Comparison of ENCODE assay signal across 1 cellular context in genomic region chr1:19376428-19377372, GRCh38.
TF ChIP-seq lines count a peak whose summit lies in the region.

No MANE protein-coding gene starts in this region.

TF ChIP-seq in GM12878, 131 proteins besides CTCF, POLR2A, EP300 and RAD21 (continued from another document):
- TF ChIP-seq, protein P1, sequence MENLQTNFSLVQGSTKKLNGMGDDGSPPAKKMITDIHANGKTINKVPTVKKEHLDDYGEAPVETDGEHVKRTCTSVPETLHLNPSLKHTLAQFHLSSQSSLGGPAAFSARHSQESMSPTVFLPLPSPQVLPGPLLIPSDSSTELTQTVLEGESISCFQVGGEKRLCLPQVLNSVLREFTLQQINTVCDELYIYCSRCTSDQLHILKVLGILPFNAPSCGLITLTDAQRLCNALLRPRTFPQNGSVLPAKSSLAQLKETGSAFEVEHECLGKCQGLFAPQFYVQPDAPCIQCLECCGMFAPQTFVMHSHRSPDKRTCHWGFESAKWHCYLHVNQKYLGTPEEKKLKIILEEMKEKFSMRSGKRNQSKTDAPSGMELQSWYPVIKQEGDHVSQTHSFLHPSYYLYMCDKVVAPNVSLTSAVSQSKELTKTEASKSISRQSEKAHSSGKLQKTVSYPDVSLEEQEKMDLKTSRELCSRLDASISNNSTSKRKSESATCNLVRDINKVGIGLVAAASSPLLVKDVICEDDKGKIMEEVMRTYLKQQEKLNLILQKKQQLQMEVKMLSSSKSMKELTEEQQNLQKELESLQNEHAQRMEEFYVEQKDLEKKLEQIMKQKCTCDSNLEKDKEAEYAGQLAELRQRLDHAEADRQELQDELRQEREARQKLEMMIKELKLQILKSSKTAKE (IDR thresholded peaks at IDR 0.05; ENCODE audit: low read depth, poor library complexity, severe bottlenecking) = no peak
- TF ChIP-seq ZZZ3 (IDR thresholded peaks at IDR 0.05; ENCODE audit: control insufficient read depth, insufficient read length, low read depth) = no peak
